26 cellular contexts compared by ENCODE assay signal in the genomic region with DNA sequence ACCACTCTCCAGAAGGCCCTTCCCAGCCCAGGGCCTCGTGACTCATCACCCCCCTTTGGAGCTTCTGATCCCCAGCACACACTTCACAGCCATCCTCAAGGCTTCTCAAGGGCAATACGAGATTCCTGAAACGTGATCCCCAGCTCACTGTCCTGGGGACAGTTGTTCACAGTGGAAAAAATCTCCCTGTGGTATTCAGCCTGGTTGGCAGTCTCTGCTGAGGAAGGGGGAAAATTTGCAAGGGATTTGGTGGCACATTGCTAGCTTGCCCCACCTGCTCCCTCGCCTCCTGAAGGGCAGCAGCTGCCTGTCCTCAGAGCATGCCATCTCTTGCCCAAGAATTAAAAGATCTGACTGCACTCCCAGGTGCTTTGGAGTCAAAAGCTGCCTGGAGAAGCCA. TPM values are rescaled to one million over a fixed set of nuclear protein-coding genes. Genes with fewer than 3 reads are reported as not detected.
DNase-seq lines count a peak whose midpoint lies in the region; ATAC-seq and TF ChIP-seq lines count a peak whose summit lies in the region.
"Had no signal": no experiment of that assay in that cellular context is flagged by ENCODE, and none has a peak within 500 bp of the region (broad histone marks: within the 10 kb centered on the region; RNA-seq: fewer than 3 reads in every experiment).

No MANE protein-coding gene starts in this region.

- TF ChIP-seq CTCF in WERI-Rb-1 (IDR thresholded peaks at IDR 0.05; ENCODE audit: low read depth, low read length): no peak

- H3K4ac ChIP-seq in mesenchymal stem cell (ENCODE audit: low read depth in 1 of 2, low read length in 2 of 2): no peak overlapping the region

- H3K27me3 ChIP-seq in WERI-Rb-1 (ENCODE audit: insufficient read depth, low read depth, severe bottlenecking): no peaks in the 10 kb centered on the region
- H3K27me3 ChIP-seq in mesenchymal stem cell (ENCODE audit: control insufficient read depth in 1 of 2, insufficient read depth in 1 of 2, low read length in 2 of 2): no peaks in the 10 kb centered on the region
- H3K27me3 ChIP-seq in skeletal muscle tissue (ENCODE audit: control insufficient read depth in 3 of 3, insufficient read depth in 3 of 3, low read length in 3 of 3): no peaks in the 10 kb centered on the region
- H3K27me3 ChIP-seq: colonic mucosa had no signal

- no peak overlapping the region for H2AFZ ChIP-seq in mesenchymal stem cell (ENCODE audit: low read depth, low read length)

- 17% methylated on average over 4 of the region's 4 CpGs for WGBS in mesenchymal stem cell

- no peaks in the 10 kb centered on the region for H3K79me1 ChIP-seq in mesenchymal stem cell (replicated peaks; ENCODE audit: low read length, poor library complexity, severe bottlenecking)

- H3K9me3 ChIP-seq in WERI-Rb-1 (ENCODE audit: severe bottlenecking) (peaks cover 2% of the 10 kb centered on the region), mesenchymal stem cell (ENCODE audit: control insufficient read depth, low read length) (peaks cover 4% of the 10 kb centered on the region), skeletal muscle tissue (ENCODE audit: control insufficient read depth in 3 of 3, low read length in 3 of 3) (no peaks in the 10 kb centered on the region)
- H3K9me3 ChIP-seq: colonic mucosa, mucosa of descending colon, prostate gland had no signal

- H2BK120ac ChIP-seq in mesenchymal stem cell (ENCODE audit: low read depth, low read length): no peak overlapping the region

- no peak for ATAC-seq in GM19324 (IDR thresholded peaks at IDR 0.05; ENCODE audit: low FRiP score, unreplicated experiment)
- ATAC-seq: mucosa of descending colon had no signal

- H3K18ac ChIP-seq in mesenchymal stem cell (ENCODE audit: low read depth in 1 of 2, low read length in 2 of 2): no peak overlapping the region

- H2BK5ac ChIP-seq in mesenchymal stem cell (ENCODE audit: low read depth, low read length, poor library complexity, severe bottlenecking): no peak overlapping the region

- H4K91ac ChIP-seq in mesenchymal stem cell (ENCODE audit: low read length): no peak overlapping the region

- H2AK5ac ChIP-seq in mesenchymal stem cell (ENCODE audit: low read length, severe bottlenecking): peak overlapping the region; percentile 56

- H3K14ac ChIP-seq in mesenchymal stem cell (ENCODE audit: low read length in 2 of 2): no peak overlapping the region

- DNase-seq in DMS53 (lab: John Stamatoyannopoulos, UW): peak; percentile 28
- no peak for DNase-seq in DMS53 treated with DMSO at 0.1 percent for 48 hours (lab: John Stamatoyannopoulos, UW; ENCODE audit: unreplicated experiment)
- DNase-seq in WERI-Rb-1: peak; percentile 26
- DNase-seq in mesenchymal stem cell: no peak
- no peak for DNase-seq in stimulated activated CD4-positive, alpha-beta T cell treated with anti-CD3 and anti-CD28 coated beads, Interleukin-2, amount 100 ng/mL, for 24 hours
- no peak for DNase-seq in NCI-H146 (lab: John Stamatoyannopoulos, UW)
- DNase-seq: activated B cell treated with CpG ODN at 0.5 μM for 24 hours; activated naive CD4-positive, alpha-beta T cell treated with anti-CD3 and anti-CD28 coated beads, Interleukin-2, amount 50 U/mL, for 16 hours; CD4-positive, alpha-beta T cell; colonic mucosa; effector memory CD4-positive, alpha-beta T cell; foreskin melanocyte; HCEC 1CT; hippocampal formation; mucosa of descending colon; NCI-H2107; NCI-H526 treated with DMSO at 0.1 percent for 48 hours; stimulated activated CD4-positive, alpha-beta T cell treated with anti-CD3 and anti-CD28 coated beads, Interleukin-1b, Interleukin-23, amount 100 ng/mL, for 48 hours; T-helper 9 cell had no signal

- H4K8ac ChIP-seq in mesenchymal stem cell (ENCODE audit: low read length): no peak overlapping the region

- H3K27ac ChIP-seq in WERI-Rb-1 (no peak overlapping the region), mesenchymal stem cell (ENCODE audit: low read length, poor library complexity, severe bottlenecking) (no peak overlapping the region), skeletal muscle tissue (ENCODE audit: low read depth, low read length) (peak overlapping the region; percentile 88)
- H3K27ac ChIP-seq: 22Rv1, colonic mucosa, HL-60, prostate gland, skin epidermis had no signal

- no peak overlapping the region for H2BK12ac ChIP-seq in mesenchymal stem cell (ENCODE audit: low read length in 2 of 2)

- no peak overlapping the region for H3K4me2 ChIP-seq in mesenchymal stem cell (ENCODE audit: low read length, poor library complexity, severe bottlenecking)

- H3K4me3 ChIP-seq in WERI-Rb-1 (ENCODE audit: low read depth, low read length) (no peak overlapping the region), mesenchymal stem cell (ENCODE audit: insufficient read depth in 1 of 2, low read depth in 1 of 2, low read length in 2 of 2) (no peak overlapping the region), skeletal muscle tissue (ENCODE audit: low read length in 3 of 3) (peak overlapping the region in 1 of 3 donors; percentile 49)
- H3K4me3 ChIP-seq: colonic mucosa, mucosa of descending colon, prostate gland, skin epidermis had no signal

- H3K9ac ChIP-seq in mesenchymal stem cell (ENCODE audit: low read length) (no peak overlapping the region), skeletal muscle tissue (ENCODE audit: low read depth in 1 of 3, low read length in 3 of 3) (peak overlapping the region in 1 of 3 donors; percentile 29)

- H3K36me3 ChIP-seq in WERI-Rb-1 (no peaks in the 10 kb centered on the region), mesenchymal stem cell (ENCODE audit: control insufficient read depth in 1 of 2, insufficient read depth in 2 of 2, low read depth in 1 of 2, low read length in 2 of 2) (no peaks in the 10 kb centered on the region), skeletal muscle tissue (ENCODE audit: control insufficient read depth in 3 of 3, insufficient read depth in 3 of 3, low read length in 3 of 3) (no peaks in the 10 kb centered on the region)
- H3K36me3 ChIP-seq: colonic mucosa, prostate gland had no signal

- no peak overlapping the region for H2BK15ac ChIP-seq in mesenchymal stem cell (ENCODE audit: low read depth, poor library complexity, severe bottlenecking)

- H3K4me1 ChIP-seq in mesenchymal stem cell (ENCODE audit: control insufficient read depth, insufficient read depth, low read depth, low read length) (peaks cover 5% of the 10 kb centered on the region), skeletal muscle tissue (ENCODE audit: control insufficient read depth in 3 of 3, insufficient read depth in 3 of 3, low read length in 3 of 3) (peaks cover 21 to 34% (median 21%) of the 10 kb centered on the region in 3 donors)
- H3K4me1 ChIP-seq: colonic mucosa, prostate gland had no signal

- H3K23ac ChIP-seq in mesenchymal stem cell (ENCODE audit: low read length in 2 of 2): no peak overlapping the region

RNA-seq across cellular contexts. Expression of a gene that starts 20.7 kb away (rescaled TPM):
- polyA plus RNA-seq in mesenchymal stem cell (2013, experiment 1 of 2): not detected
- not detected for polyA plus RNA-seq in mesenchymal stem cell (2013, experiment 2 of 2)
- total RNA-seq in skeletal muscle tissue: 38.6 TPM
- total RNA-seq: activated B cell treated with CpG ODN at 0.5 μM for 24 hours, bronchial epithelial cell had no signal

Comparison
In these comparisons a context has a peak if more than half of its experiments do, and no peak if none do; other contexts are left out.
1. DNase-seq: peak in DMS53 (single experiment) and WERI-Rb-1 (single experiment); none in DMS53 treated with DMSO at 0.1 percent for 48 hours (single experiment), mesenchymal stem cell (single experiment), stimulated activated CD4-positive, alpha-beta T cell treated with anti-CD3 and anti-CD28 coated beads, Interleukin-2, amount 100 ng/mL, for 24 hours (0 of 2) and NCI-H146 (single experiment).